In genomic region chr14:24816929-24817637, GRCh38 we compare ENCODE assay signal across 1 cellular context.
TF ChIP-seq lines count a peak whose summit lies in the region.

No MANE protein-coding gene starts in this region.

TF ChIP-seq in liver, 16 proteins besides CTCF, POLR2A, EP300 and RAD21 (continued from another document):
- peak; percentile 27 for TF ChIP-seq REST (IDR thresholded peaks at IDR 0.05)
- TF ChIP-seq HNF4G (IDR thresholded peaks at IDR 0.05) = peak; percentile 8
- peak; percentile 72 for TF ChIP-seq YY1 (IDR thresholded peaks at IDR 0.05)
- TF ChIP-seq RXRA (IDR thresholded peaks at IDR 0.05) = peak; percentile 80 to 88
- no peak for TF ChIP-seq TAF1 (conservative IDR thresholded peaks at IDR 0.05)
- TF ChIP-seq ATF3 (IDR thresholded peaks at IDR 0.05) = peak; percentile 39
- TF ChIP-seq ZBTB33 (IDR thresholded peaks at IDR 0.05) = peak; percentile 68
- peak; percentile 70 to 77 for TF ChIP-seq JUND (IDR thresholded peaks at IDR 0.05)
- peak; percentile 57 for TF ChIP-seq FOXA1 (IDR thresholded peaks at IDR 0.05)
- TF ChIP-seq NR2F2 (IDR thresholded peaks at IDR 0.05) = no peak
- TF ChIP-seq GABPA (IDR thresholded peaks at IDR 0.05 in 1 of 2, conservative IDR thresholded peaks at IDR 0.05 in 1 of 2) = no peak
